Comparison of ENCODE assay signal across 10 cellular contexts in the genomic region with DNA sequence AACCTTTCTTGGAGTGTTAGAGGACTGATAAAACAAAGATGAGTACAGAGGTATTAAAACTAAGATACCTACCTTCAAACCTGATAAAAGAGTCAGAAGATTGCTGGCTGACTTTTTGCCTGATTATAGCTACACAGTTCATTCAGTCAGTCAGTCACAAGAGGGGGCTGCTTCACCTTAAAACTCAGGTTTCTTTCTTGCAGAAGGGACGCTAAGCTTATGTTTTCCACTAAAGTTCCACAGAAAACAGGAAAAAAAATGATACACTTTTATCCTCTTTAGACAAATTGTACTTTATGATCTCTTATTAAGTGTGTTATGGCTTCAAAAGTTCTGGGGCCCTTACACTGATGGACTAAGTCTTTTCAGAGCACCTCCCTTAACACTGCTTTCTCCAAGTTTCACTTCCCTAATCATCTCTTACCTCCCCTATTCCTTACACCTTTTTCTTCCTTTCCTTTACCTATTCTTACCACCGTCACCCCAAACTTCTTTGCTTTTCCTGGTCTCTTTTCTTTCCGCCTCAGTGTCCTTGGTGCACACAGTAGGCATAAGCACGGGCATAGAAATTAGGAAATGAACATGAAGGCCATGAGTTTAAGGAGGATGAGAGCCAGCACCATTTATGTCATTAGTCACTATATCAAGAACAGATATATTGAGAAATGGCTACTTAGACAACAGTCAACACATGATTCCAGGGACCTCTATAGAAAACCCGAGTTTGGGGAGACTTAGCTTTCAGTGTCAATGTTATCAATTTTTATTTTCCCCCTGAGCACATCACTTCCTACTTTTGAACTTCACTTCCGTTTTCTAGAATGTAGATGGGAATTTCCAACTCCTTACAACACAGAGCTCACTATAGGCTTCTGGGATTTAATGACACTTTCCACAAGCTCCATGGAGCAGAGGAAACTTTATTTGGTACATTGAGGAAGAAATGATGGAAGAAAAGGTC.
DNase-seq lines count a peak whose midpoint lies in the region; ATAC-seq, FAIRE-seq and TF ChIP-seq lines count a peak whose summit lies in the region.
"Had no signal": no experiment of that assay in that cellular context is flagged by ENCODE, and none has a peak within 500 bp of the region (broad histone marks: within the 10 kb centered on the region; RNA-seq: fewer than 3 reads in every experiment).

No MANE protein-coding gene starts in this region.

- CTCF ChIA-PET in activated CD8-positive, alpha-beta T cell treated with anti-CD3 and anti-CD28 coated beads for 36 hours (lab: Charles Lee): interaction anchor here (0.7 to 2.9 kb wide), 20 partner anchors 10 to 447 kb away, joined by 3 to 18 read pairs (median 4); no protein-coding TSS in a partner anchor

- WGBS in H9 (ENCODE audit: extremely low coverage, insufficient read length, low lambda C conversion rate): 100% methylated on average over 2 of the region's 6 CpGs

- no peaks in the 10 kb centered on the region for H3K36me3 Mint-ChIP-seq in CD4-positive, CD25-positive, alpha-beta regulatory T cell
- H3K36me3 Mint-ChIP-seq in H9 (ENCODE audit: insufficient read depth in 1 of 3, low read depth in 3 of 3): no peaks in the 10 kb centered on the region
- H3K36me3 Mint-ChIP-seq in activated CD8-positive, alpha-beta T cell treated with anti-CD3 and anti-CD28 coated beads for 36 hours (ENCODE audit: low read depth): peaks cover 3% of the 10 kb centered on the region
- no peaks in the 10 kb centered on the region for H3K36me3 Mint-ChIP-seq in immature natural killer cell

- H3K23ac ChIP-seq in H9 (ENCODE audit: insufficient read length, low read depth, low read length): no peak overlapping the region

- ATAC-seq in CD4-positive, CD25-positive, alpha-beta regulatory T cell (ENCODE audit: low read depth in 2 of 2): no peak
- ATAC-seq in activated CD8-positive, alpha-beta T cell treated with anti-CD3 and anti-CD28 coated beads for 36 hours: peak; percentile 17
- ATAC-seq in HG03439 (IDR thresholded peaks at IDR 0.05; ENCODE audit: unreplicated experiment): no peak
- ATAC-seq: left ventricle myocardium superior had no signal

- TF ChIP-seq CTCF in H9 (conservative IDR thresholded peaks at IDR 0.05) (peak; percentile 63), keratinocyte (optimal IDR thresholded peaks at IDR 0.05 in 1 of 3, IDR thresholded peaks at IDR 0.05 in 1 of 3, conservative IDR thresholded peaks at IDR 0.05 in 1 of 3; ENCODE audit: extremely low read depth in 1 of 3, insufficient read depth in 2 of 3, low read length in 3 of 3) (peak in 2 of 3 experiments; percentile 44 to 47)
- peak; percentile 13 for TF ChIP-seq CTCF in activated CD8-positive, alpha-beta T cell treated with anti-CD3 and anti-CD28 coated beads for 36 hours (IDR thresholded peaks at IDR 0.05)

- H3K4me3 ChIP-seq in CD4-positive, CD25-positive, alpha-beta regulatory T cell (ENCODE audit: low read depth, low read length): peak overlapping the region; percentile 75
- H3K4me3 ChIP-seq in keratinocyte (ENCODE audit: control insufficient read depth in 2 of 3, extremely low read depth in 1 of 3, insufficient read depth in 2 of 3, low read depth in 1 of 3, low read length in 3 of 3) (no peak overlapping the region), H7 (ENCODE audit: insufficient read depth, low read depth, low read length) (no peak overlapping the region)

- no peak overlapping the region for H3K56ac ChIP-seq in H9 (ENCODE audit: insufficient read length, low read depth, low read length)

- H4K20me1 ChIP-seq in H9 (ENCODE audit: control insufficient read depth, insufficient read depth, insufficient read length): no peaks in the 10 kb centered on the region
- H4K20me1 ChIP-seq in keratinocyte (ENCODE audit: control insufficient read depth, extremely low read depth, insufficient read depth, low read length): no peaks in the 10 kb centered on the region

- no peak overlapping the region for H2BK15ac ChIP-seq in H9 (ENCODE audit: low read depth, low read length)

- H2BK120ac ChIP-seq in H9 (ENCODE audit: low read depth, low read length, poor library complexity, severe bottlenecking): no peak overlapping the region

- H2AFZ ChIP-seq in H9 (ENCODE audit: low read length) (no peak overlapping the region), keratinocyte (ENCODE audit: control insufficient read depth, low read length) (peak overlapping the region; percentile 87)

- no peaks in the 10 kb centered on the region for H3K79me1 ChIP-seq in H9 (ENCODE audit: insufficient read depth, low read depth, low read length, poor library complexity, severe bottlenecking)

- POLR2A ChIA-PET in activated CD8-positive, alpha-beta T cell treated with anti-CD3 and anti-CD28 coated beads for 36 hours (lab: Charles Lee): interaction anchor here (0.9 to 1.6 kb wide), 3 partner anchors 22 to 409 kb away, joined by 3 to 5 read pairs (median 4); no protein-coding TSS in a partner anchor

- H2BK20ac ChIP-seq in H9 (ENCODE audit: low read depth, low read length, poor library complexity, severe bottlenecking): no peak overlapping the region

- H3K18ac ChIP-seq in H9 (ENCODE audit: insufficient read length, low read depth, low read length): no peak overlapping the region

- H4K8ac ChIP-seq in H9 (replicated peaks; ENCODE audit: insufficient read length, low read depth, low read length): no peak overlapping the region

- no peak overlapping the region for H2BK5ac ChIP-seq in H9 (ENCODE audit: insufficient read length, low read length)

- H3T11ph ChIP-seq in H9 (ENCODE audit: low read length): no peak overlapping the region

- no peak overlapping the region for H4K91ac ChIP-seq in H9 (ENCODE audit: insufficient read length, low read depth, low read length)

- H3K27ac ChIP-seq in CD4-positive, CD25-positive, alpha-beta regulatory T cell (ENCODE audit: insufficient read depth, low read length, poor library complexity, severe bottlenecking): peak overlapping the region; percentile 60
- no peak overlapping the region for H3K27ac ChIP-seq in H9 (ENCODE audit: insufficient read length, low read depth, low read length)
- no peak overlapping the region for H3K27ac ChIP-seq in keratinocyte (ENCODE audit: control insufficient read depth, insufficient read depth, low read length)

- intact Hi-C loops in activated CD8-positive, alpha-beta T cell treated with anti-CD3 and anti-CD28 coated beads for 36 hours (cut with micrococcal nuclease): no loop called here

- H3K27ac Mint-ChIP-seq in CD4-positive, CD25-positive, alpha-beta regulatory T cell: peak overlapping the region; percentile 75 to 88 (median 87)
- H3K27ac Mint-ChIP-seq in H9 (peak overlapping the region in 1 of 3 experiments; percentile 18; a peak in 1 of 7 replicates), immature natural killer cell (no peak overlapping the region)
- peak overlapping the region; percentile 92 for H3K27ac Mint-ChIP-seq in activated CD8-positive, alpha-beta T cell treated with anti-CD3 and anti-CD28 coated beads for 36 hours

- H2AK5ac ChIP-seq in H9 (ENCODE audit: insufficient read length, low read length): no peak overlapping the region

- no peak overlapping the region for H3K4me2 ChIP-seq in H9 (ENCODE audit: insufficient read depth, insufficient read length, low read length)
- H3K4me2 ChIP-seq in keratinocyte (ENCODE audit: control insufficient read depth, extremely low read depth, insufficient read depth, low read depth, low read length): peak overlapping the region; percentile 69

- peak overlapping the region; percentile 80 to 93 (median 82) for H3K4me3 Mint-ChIP-seq in CD4-positive, CD25-positive, alpha-beta regulatory T cell
- no peak overlapping the region for H3K4me3 Mint-ChIP-seq in H9
- peak overlapping the region; percentile 80 for H3K4me3 Mint-ChIP-seq in activated CD8-positive, alpha-beta T cell treated with anti-CD3 and anti-CD28 coated beads for 36 hours
- H3K4me3 Mint-ChIP-seq in immature natural killer cell: no peak overlapping the region

- no peak overlapping the region for H3K4ac ChIP-seq in H9 (ENCODE audit: low read depth, low read length)

- H2BK12ac ChIP-seq in H9 (ENCODE audit: insufficient read length, low read depth, low read length): no peak overlapping the region

- H3K9ac ChIP-seq in H9 (ENCODE audit: extremely low read depth, insufficient read length, low read length) (no peak overlapping the region), keratinocyte (ENCODE audit: control insufficient read depth, extremely low read depth, insufficient read depth, low read length) (no peak overlapping the region)

- H3K36me3 ChIP-seq in CD4-positive, CD25-positive, alpha-beta regulatory T cell (ENCODE audit: control insufficient read depth, insufficient read depth, low read length): no peaks in the 10 kb centered on the region
- no peaks in the 10 kb centered on the region for H3K36me3 ChIP-seq in keratinocyte (ENCODE audit: control insufficient read depth in 2 of 2, extremely low read depth in 1 of 2, insufficient read depth in 2 of 2, low read length in 2 of 2)
- no peaks in the 10 kb centered on the region for H3K36me3 ChIP-seq in H7 (replicated peaks; ENCODE audit: control insufficient read depth, insufficient read depth, low read length)

- H3K23me2 ChIP-seq in H9 (ENCODE audit: insufficient read length, low read depth, low read length, poor library complexity, severe bottlenecking): no peaks in the 10 kb centered on the region

- H3K4me1 ChIP-seq in CD4-positive, CD25-positive, alpha-beta regulatory T cell (ENCODE audit: control insufficient read depth, insufficient read depth, low read length, poor library complexity, severe bottlenecking): no peaks in the 10 kb centered on the region
- H3K4me1 ChIP-seq in H9 (ENCODE audit: insufficient read depth, low read length) (no peaks in the 10 kb centered on the region), keratinocyte (ENCODE audit: control insufficient read depth, extremely low read depth, insufficient read depth, low read length) (peaks cover 19% of the 10 kb centered on the region)

- peaks cover 0 to 9% (median 4%) of the 10 kb centered on the region in 4 donors for H3K4me1 Mint-ChIP-seq in CD4-positive, CD25-positive, alpha-beta regulatory T cell
- H3K4me1 Mint-ChIP-seq in H9: no peaks in the 10 kb centered on the region
- H3K4me1 Mint-ChIP-seq in activated CD8-positive, alpha-beta T cell treated with anti-CD3 and anti-CD28 coated beads for 36 hours (ENCODE audit: low read depth): peaks cover 10% of the 10 kb centered on the region
- no peaks in the 10 kb centered on the region for H3K4me1 Mint-ChIP-seq in immature natural killer cell

- peak in 1 of 3 donors; percentile 47 for DNase-seq in CD4-positive, CD25-positive, alpha-beta regulatory T cell
- DNase-seq in H9 (no peak), keratinocyte (ENCODE audit: low read depth, low spot score) (no peak), immature natural killer cell (no peak), NCI-H1436 treated with DMSO at 0.1 percent for 48 hours (lab: John Stamatoyannopoulos, UW) (no peak), H7 (no peak)
- DNase-seq in activated CD8-positive, alpha-beta T cell treated with anti-CD3 and anti-CD28 coated beads for 36 hours: peak; percentile 30
- DNase-seq: left ventricle myocardium superior, NCI-H69 had no signal

- peaks cover 0 to 1% (median 0%) of the 10 kb centered on the region in 7 donors for H3K9me3 Mint-ChIP-seq in CD4-positive, CD25-positive, alpha-beta regulatory T cell
- no peaks in the 10 kb centered on the region for H3K9me3 Mint-ChIP-seq in H9
- H3K9me3 Mint-ChIP-seq in activated CD8-positive, alpha-beta T cell treated with anti-CD3 and anti-CD28 coated beads for 36 hours: no peaks in the 10 kb centered on the region
- peaks cover 0 to 2% (median 0%) of the 10 kb centered on the region in 6 donors for H3K9me3 Mint-ChIP-seq in immature natural killer cell

- no peaks in the 10 kb centered on the region for H3K9me3 ChIP-seq in CD4-positive, CD25-positive, alpha-beta regulatory T cell (ENCODE audit: control insufficient read depth in 2 of 2, low read length in 2 of 2)
- no peaks in the 10 kb centered on the region for H3K9me3 ChIP-seq in H9 (ENCODE audit: control insufficient read depth, low read depth, low read length)
- no peaks in the 10 kb centered on the region for H3K9me3 ChIP-seq in keratinocyte (ENCODE audit: control insufficient read depth, low read depth, low read length)

- H4K5ac ChIP-seq in H9 (ENCODE audit: insufficient read length, low read depth, low read length): no peak overlapping the region

- peak; percentile 34 for FAIRE-seq in keratinocyte (lab: Jason Lieb, UNC)

- H3K9me1 ChIP-seq in keratinocyte (ENCODE audit: control insufficient read depth, extremely low read depth, insufficient read depth, low read length): no peaks in the 10 kb centered on the region

- dilution Hi-C loops in keratinocyte (cut with MboI; ENCODE audit: extremely low pct_ligation_motif_present, low sequenced_read_pairs): no loop called here

- H3K79me2 ChIP-seq in H9 (ENCODE audit: insufficient read depth, low read length) (no peaks in the 10 kb centered on the region), keratinocyte (ENCODE audit: control insufficient read depth, insufficient read depth, low read length) (no peaks in the 10 kb centered on the region)

- no peaks in the 10 kb centered on the region for H3K27me3 ChIP-seq in CD4-positive, CD25-positive, alpha-beta regulatory T cell (ENCODE audit: control insufficient read depth, insufficient read depth, low read length)
- H3K27me3 ChIP-seq in H9 (ENCODE audit: insufficient read depth, low read length) (no peaks in the 10 kb centered on the region), keratinocyte (ENCODE audit: control insufficient read depth, extremely low read depth, insufficient read depth, low read length) (no peaks in the 10 kb centered on the region), H7 (ENCODE audit: control insufficient read depth, insufficient read depth, low read length) (no peaks in the 10 kb centered on the region; the same call in 1 of the 2 replicates)

- no peak overlapping the region for H3K14ac ChIP-seq in H9 (ENCODE audit: insufficient read depth, low read length)

- H3K27me3 Mint-ChIP-seq in CD4-positive, CD25-positive, alpha-beta regulatory T cell: peaks cover 6% of the 10 kb centered on the region
- H3K27me3 Mint-ChIP-seq in H9 (ENCODE audit: low read depth) (peaks cover 12% of the 10 kb centered on the region), immature natural killer cell (ENCODE audit: low read depth in 3 of 3) (peaks cover 4 to 11% (median 8%) of the 10 kb centered on the region in 3 donors)
- no peaks in the 10 kb centered on the region for H3K27me3 Mint-ChIP-seq in activated CD8-positive, alpha-beta T cell treated with anti-CD3 and anti-CD28 coated beads for 36 hours

Comparison
In these comparisons a context has a peak if more than half of its experiments do, and no peak if none do; other contexts are left out.
1. H3K27ac Mint-ChIP-seq: peak in CD4-positive, CD25-positive, alpha-beta regulatory T cell (3 of 3) and activated CD8-positive, alpha-beta T cell treated with anti-CD3 and anti-CD28 coated beads for 36 hours (single experiment); none in immature natural killer cell (0 of 6).
2. H3K4me3 Mint-ChIP-seq: peak in CD4-positive, CD25-positive, alpha-beta regulatory T cell (4 of 4) and activated CD8-positive, alpha-beta T cell treated with anti-CD3 and anti-CD28 coated beads for 36 hours (single experiment); none in H9 (0 of 2) and immature natural killer cell (0 of 5).
3. CTCF ChIP-seq: peak in every context shown above with its lines; median percentile 63 in H9; 46 in keratinocyte; 13 in activated CD8-positive, alpha-beta T cell treated with anti-CD3 and anti-CD28 coated beads for 36 hours.